Comparison of ENCODE assay signal across 17 cellular contexts in genomic region chr9:93260290-93261066, GRCh38.
DNase-seq lines count a peak whose midpoint lies in the region; ATAC-seq and TF ChIP-seq lines count a peak whose summit lies in the region.
"Had no signal": no experiment of that assay in that cellular context is flagged by ENCODE, and none has a peak within 500 bp of the region (broad histone marks: within the 10 kb centered on the region; RNA-seq: fewer than 3 reads in every experiment).

No MANE protein-coding gene starts in this region.

- H3K27me3 Mint-ChIP-seq in activated naive CD4-positive, alpha-beta T cell treated with anti-CD3 and anti-CD28 coated beads, Interleukin-2, amount 10 ng/mL, durations not matched to agents 7 days and 5 days = peaks cover 6% of the 10 kb centered on the region
- peaks cover 1 to 10% (median 4%) of the 10 kb centered on the region in 3 donors for H3K27me3 Mint-ChIP-seq in immature natural killer cell (ENCODE audit: low read depth in 3 of 3)
- H3K27me3 Mint-ChIP-seq: activated naive CD8-positive, alpha-beta T cell had no signal

- H2AFZ ChIP-seq in OCI-LY1 (ENCODE audit: low read length) = no peak overlapping the region

- no peak overlapping the region for H3K27ac Mint-ChIP-seq in activated naive CD4-positive, alpha-beta T cell treated with anti-CD3 and anti-CD28 coated beads, Interleukin-2, amount 10 ng/mL, durations not matched to agents 7 days and 5 days
- no peak overlapping the region for H3K27ac Mint-ChIP-seq in immature natural killer cell
- H3K27ac Mint-ChIP-seq: activated naive CD8-positive, alpha-beta T cell; CD4-positive, alpha-beta memory T cell; naive thymus-derived CD8-positive, alpha-beta T cell had no signal

- ATAC-seq in left lobe of liver (no peak), HG03025 (IDR thresholded peaks at IDR 0.05; ENCODE audit: low FRiP score, unreplicated experiment) (no peak)
- ATAC-seq: body of pancreas; naive thymus-derived CD8-positive, alpha-beta T cell had no signal

- no peaks in the 10 kb centered on the region for H3K4me1 Mint-ChIP-seq in activated naive CD4-positive, alpha-beta T cell treated with anti-CD3 and anti-CD28 coated beads, Interleukin-2, amount 10 ng/mL, durations not matched to agents 7 days and 5 days
- peaks cover 0 to 2% of the 10 kb centered on the region in 2 donors for H3K4me1 Mint-ChIP-seq in immature natural killer cell
- H3K4me1 Mint-ChIP-seq: naive thymus-derived CD8-positive, alpha-beta T cell had no signal

- TF ChIP-seq CTCF in OCI-LY1 (IDR thresholded peaks at IDR 0.05; ENCODE audit: low read length) = no peak
- TF ChIP-seq CTCF in transverse colon (IDR thresholded peaks at IDR 0.05) = no peak

- H3K4me2 ChIP-seq in OCI-LY1 (ENCODE audit: low read length) = peak overlapping the region; percentile 50

- peak overlapping the region; percentile 62 for H3K9ac ChIP-seq in OCI-LY1 (ENCODE audit: low read length)

- H3K4me1 ChIP-seq in OCI-LY1 (ENCODE audit: insufficient read depth, low read length, severe bottlenecking) (peaks cover 59% of the 10 kb centered on the region), transverse colon (peaks cover 0 to 7% (median 0%) of the 10 kb centered on the region in 4 donors)
- H3K4me1 ChIP-seq: SJSA1 had no signal

- H3K4me3 Mint-ChIP-seq in activated naive CD4-positive, alpha-beta T cell treated with anti-CD3 and anti-CD28 coated beads, Interleukin-2, amount 10 ng/mL, durations not matched to agents 7 days and 5 days = no peak overlapping the region
- H3K4me3 Mint-ChIP-seq in immature natural killer cell = no peak overlapping the region
- H3K4me3 Mint-ChIP-seq: activated naive CD8-positive, alpha-beta T cell; CD4-positive, alpha-beta memory T cell; naive thymus-derived CD8-positive, alpha-beta T cell had no signal

- CTCF ChIA-PET in activated naive CD4-positive, alpha-beta T cell treated with anti-CD3 and anti-CD28 coated beads, Interleukin-2, amount 10 ng/mL, durations not matched to agents 7 days and 5 days (lab: Charles Lee) = no interaction called here

- H3K79me2 ChIP-seq in OCI-LY1 (ENCODE audit: insufficient read depth, low read length) = no peaks in the 10 kb centered on the region

- no peaks in the 10 kb centered on the region for H3K9me3 Mint-ChIP-seq in activated naive CD4-positive, alpha-beta T cell treated with anti-CD3 and anti-CD28 coated beads, Interleukin-2, amount 10 ng/mL, durations not matched to agents 7 days and 5 days
- H3K9me3 Mint-ChIP-seq in immature natural killer cell = no peaks in the 10 kb centered on the region
- H3K9me3 Mint-ChIP-seq: naive thymus-derived CD8-positive, alpha-beta T cell had no signal

- H3K36me3 Mint-ChIP-seq in activated naive CD4-positive, alpha-beta T cell treated with anti-CD3 and anti-CD28 coated beads, Interleukin-2, amount 10 ng/mL, durations not matched to agents 7 days and 5 days = no peaks in the 10 kb centered on the region
- H3K36me3 Mint-ChIP-seq in immature natural killer cell = no peaks in the 10 kb centered on the region
- H3K36me3 Mint-ChIP-seq: activated naive CD8-positive, alpha-beta T cell; CD4-positive, alpha-beta memory T cell; naive thymus-derived CD8-positive, alpha-beta T cell had no signal

- H3K27ac ChIP-seq in OCI-LY1 (ENCODE audit: low read depth, low read length, poor library complexity, severe bottlenecking) = peak overlapping the region; percentile 95
- H3K27ac ChIP-seq in transverse colon = no peak overlapping the region
- H3K27ac ChIP-seq: HL-60, SJSA1 had no signal

- no peaks in the 10 kb centered on the region for H4K20me1 ChIP-seq in OCI-LY1 (ENCODE audit: insufficient read depth, low read length)

- peak; percentile 15 for DNase-seq in activated naive CD4-positive, alpha-beta T cell treated with anti-CD3 and anti-CD28 coated beads, Interleukin-2, amount 10 ng/mL, durations not matched to agents 7 days and 5 days
- DNase-seq in activated naive CD4-positive, alpha-beta T cell (lab: John Stamatoyannopoulos, UW) = no peak
- DNase-seq in left lobe of liver (ENCODE audit: low spot score) (peak; percentile 41), transverse colon (peak; percentile 5), immature natural killer cell (no peak), NCI-H526 treated with DMSO at 0.1 percent for 48 hours (lab: John Stamatoyannopoulos, UW) (no peak)
- DNase-seq: CD4-positive, alpha-beta memory T cell; mesenchymal stem cell; stimulated activated CD4-positive, alpha-beta T cell treated with anti-CD3 and anti-CD28 coated beads, Interleukin-12 subunit alpha, Interleukin-12 subunit beta, amount 100 ng/mL, for 4 hours; T-helper 2 cell had no signal

- in situ Hi-C loops in transverse colon (cut with MboI; ENCODE audit: low pct_ligation_motif_present in 1 of 4, low pct_unique_long_range_greater_than_20kb in 1 of 4, low sequenced_read_pairs in 3 of 4) = no loop called here

- no peaks in the 10 kb centered on the region for H3F3A ChIP-seq in OCI-LY1 (ENCODE audit: insufficient read depth, low read length)

- no peak for TF ChIP-seq POLR2A in transverse colon (IDR thresholded peaks at IDR 0.05)

- no peaks in the 10 kb centered on the region for H3K9me2 ChIP-seq in OCI-LY1 (ENCODE audit: low read depth, low read length)

- no peaks in the 10 kb centered on the region for H3K27me3 ChIP-seq in OCI-LY1 (ENCODE audit: insufficient read depth, low read length)
- H3K27me3 ChIP-seq in transverse colon = no peaks in the 10 kb centered on the region
- H3K27me3 ChIP-seq: body of pancreas, SJSA1 had no signal

- H3K4me3 ChIP-seq in OCI-LY1 (ENCODE audit: low read depth, low read length, poor library complexity, severe bottlenecking) (no peak overlapping the region), transverse colon (no peak overlapping the region)
- H3K4me3 ChIP-seq: body of pancreas, SJSA1 had no signal

- intact Hi-C loops in transverse colon (cut with DNase I; ENCODE audit: low total_unique reads) = no loop called here

- no peak for TF ChIP-seq EP300 in transverse colon (IDR thresholded peaks at IDR 0.05; ENCODE audit: low read depth)

- 89% methylated on average over 12 of the region's 12 CpGs; no CpG with 5 or more reads in 1 of the 2 donors for WGBS in transverse colon (ENCODE audit: low coverage in 1 of 2), 2 donors

- H3K36me3 ChIP-seq in OCI-LY1 (ENCODE audit: insufficient read depth, low read length) (peaks cover 17% of the 10 kb centered on the region; the same call in 1 of the 2 replicates), transverse colon (peaks cover 0 to 4% (median 0%) of the 10 kb centered on the region in 4 donors)
- H3K36me3 ChIP-seq: SJSA1 had no signal

- H3K9me3 ChIP-seq in OCI-LY1 (ENCODE audit: low read length) (no peaks in the 10 kb centered on the region), transverse colon (no peaks in the 10 kb centered on the region)
- H3K9me3 ChIP-seq: body of pancreas, SJSA1 had no signal

Comparison
In these comparisons a context has a peak if more than half of its experiments do, and no peak if none do; other contexts are left out.
1. DNase-seq: peak in activated naive CD4-positive, alpha-beta T cell treated with anti-CD3 and anti-CD28 coated beads, Interleukin-2, amount 10 ng/mL, durations not matched to agents 7 days and 5 days (single experiment), left lobe of liver (single experiment) and transverse colon (single experiment); none in activated naive CD4-positive, alpha-beta T cell (0 of 4), immature natural killer cell (0 of 3) and NCI-H526 treated with DMSO at 0.1 percent for 48 hours (single experiment).